In genomic region chr10:73886085-73886529, GRCh38 we compare ENCODE assay signal across 8 cellular contexts. TPM values are rescaled to one million over a fixed set of nuclear protein-coding genes. Genes with fewer than 3 reads are reported as not detected.
DNase-seq lines count a peak whose midpoint lies in the region; ATAC-seq and TF ChIP-seq lines count a peak whose summit lies in the region.

No MANE protein-coding gene starts in this region.

- ATAC-seq in HG02571 (IDR thresholded peaks at IDR 0.05; ENCODE audit: unreplicated experiment) (peak; percentile 71), lower lobe of right lung (peak; percentile 87 to 90), GM18873 (IDR thresholded peaks at IDR 0.05; ENCODE audit: low FRiP score, unreplicated experiment) (no peak)

- H3K4me1 ChIP-seq in lower lobe of right lung: peaks cover 31% of the 10 kb centered on the region

- peaks cover 15% of the 10 kb centered on the region for H3K4me1 Mint-ChIP-seq in activated CD4-positive, alpha-beta T cell treated with anti-CD3 and anti-CD28 coated beads, Interleukin-2, amount 10 ng/mL, durations not matched to agents 24 days and 14 days
- H3K4me1 Mint-ChIP-seq in dendritic cell treated with granulocyte-macrophage colony-stimulating factor and Interleukin-4, amounts not matched to agents 40 ng/mL and 50 ng/mL, for 4 days (ENCODE audit: low read depth): peaks cover 48% of the 10 kb centered on the region

- DNase-seq in GM10248 (ENCODE audit: extremely low spot score) (peak; percentile 83), NCI-H345 (lab: John Stamatoyannopoulos, UW) (peak; percentile 60), lower lobe of right lung (peak; percentile 66)
- peak; percentile 91 for DNase-seq in activated CD4-positive, alpha-beta T cell treated with anti-CD3 and anti-CD28 coated beads, Interleukin-2, amount 10 ng/mL, durations not matched to agents 24 days and 14 days
- peak; percentile 53 to 59 for DNase-seq in stimulated activated CD4-positive, alpha-beta T cell treated with anti-CD3 and anti-CD28 coated beads, Interleukin-4, amount 100 ng/mL, for 4 hours

- no peaks in the 10 kb centered on the region for H3K36me3 ChIP-seq in lower lobe of right lung

- H3K27ac ChIP-seq in lower lobe of right lung: peak overlapping the region; percentile 85

- H3K9me3 ChIP-seq in lower lobe of right lung: no peaks in the 10 kb centered on the region

- H3K4me3 ChIP-seq in lower lobe of right lung: no peak overlapping the region

- POLR2A ChIA-PET in GM10248 (lab: Yijun Ruan, JAX): no interaction called here

- peak; percentile 83 for TF ChIP-seq CTCF in GM10248 (IDR thresholded peaks at IDR 0.05; ENCODE audit: control extremely low read depth, extremely low read depth, low read depth, missing control alignments)
- TF ChIP-seq CTCF in lower lobe of right lung (IDR thresholded peaks at IDR 0.05): peak; percentile 92

- no peaks in the 10 kb centered on the region for H3K9me3 Mint-ChIP-seq in activated CD4-positive, alpha-beta T cell treated with anti-CD3 and anti-CD28 coated beads, Interleukin-2, amount 10 ng/mL, durations not matched to agents 24 days and 14 days
- no peaks in the 10 kb centered on the region for H3K9me3 Mint-ChIP-seq in dendritic cell treated with granulocyte-macrophage colony-stimulating factor and Interleukin-4, amounts not matched to agents 40 ng/mL and 50 ng/mL, for 4 days

- H3K4me3 Mint-ChIP-seq in activated CD4-positive, alpha-beta T cell treated with anti-CD3 and anti-CD28 coated beads, Interleukin-2, amount 10 ng/mL, durations not matched to agents 24 days and 14 days: no peak overlapping the region
- no peak overlapping the region for H3K4me3 Mint-ChIP-seq in dendritic cell treated with granulocyte-macrophage colony-stimulating factor and Interleukin-4, amounts not matched to agents 40 ng/mL and 50 ng/mL, for 4 days

- H3K27ac Mint-ChIP-seq in activated CD4-positive, alpha-beta T cell treated with anti-CD3 and anti-CD28 coated beads, Interleukin-2, amount 10 ng/mL, durations not matched to agents 24 days and 14 days: no peak overlapping the region
- H3K27ac Mint-ChIP-seq in dendritic cell treated with granulocyte-macrophage colony-stimulating factor and Interleukin-4, amounts not matched to agents 40 ng/mL and 50 ng/mL, for 4 days: peak overlapping the region; percentile 96

- intact Hi-C loops in activated CD4-positive, alpha-beta T cell treated with anti-CD3 and anti-CD28 coated beads, Interleukin-2, amount 10 ng/mL, durations not matched to agents 24 days and 14 days (cut with micrococcal nuclease): loop anchor here (1.0 to 10.0 kb wide), 7 partner anchors 25 to 349 kb away; partner anchors contain the start of gene PLAU
- intact Hi-C loops in dendritic cell treated with granulocyte-macrophage colony-stimulating factor and Interleukin-4, amounts not matched to agents 40 ng/mL and 50 ng/mL, for 4 days (cut with micrococcal nuclease): loop anchor here (1.0 kb wide), 2 partner anchors 54 to 195 kb away; no protein-coding TSS in a partner anchor
- intact Hi-C loops in lower lobe of right lung (cut with DNase I): loop anchor here (10.0 kb wide), 2 partner anchors 49 to 199 kb away; no protein-coding TSS in a partner anchor

- CTCF ChIA-PET in GM10248 (lab: Yijun Ruan, JAX): interaction anchor here (0.5 to 19.3 kb wide), 57 partner anchors 8 to 1349 kb away, joined by 3 to 566 read pairs (median 4); partner anchors contain the start of genes COMTD1 and PLAU

- H3K27me3 ChIP-seq in lower lobe of right lung (ENCODE audit: low read depth): no peaks in the 10 kb centered on the region

- H3K27me3 Mint-ChIP-seq in activated CD4-positive, alpha-beta T cell treated with anti-CD3 and anti-CD28 coated beads, Interleukin-2, amount 10 ng/mL, durations not matched to agents 24 days and 14 days: peaks cover 3% of the 10 kb centered on the region
- no peaks in the 10 kb centered on the region for H3K27me3 Mint-ChIP-seq in dendritic cell treated with granulocyte-macrophage colony-stimulating factor and Interleukin-4, amounts not matched to agents 40 ng/mL and 50 ng/mL, for 4 days

- no peaks in the 10 kb centered on the region for H3K36me3 Mint-ChIP-seq in activated CD4-positive, alpha-beta T cell treated with anti-CD3 and anti-CD28 coated beads, Interleukin-2, amount 10 ng/mL, durations not matched to agents 24 days and 14 days (ENCODE audit: low read depth)
- H3K36me3 Mint-ChIP-seq in dendritic cell treated with granulocyte-macrophage colony-stimulating factor and Interleukin-4, amounts not matched to agents 40 ng/mL and 50 ng/mL, for 4 days (ENCODE audit: low read depth): no peaks in the 10 kb centered on the region

RNA-seq across cellular contexts. Expression of gene CAMK2G, which starts 11.8 kb away (rescaled TPM):
- total RNA-seq in activated CD4-positive, alpha-beta T cell treated with anti-CD3 and anti-CD28 coated beads, Interleukin-2, amount 10 ng/mL, durations not matched to agents 24 days and 14 days: 20.2 and 22.1 TPM in 2 replicates
- 38.4 TPM for total RNA-seq in lower lobe of right lung

RNA-seq across cellular contexts. Expression of gene PLAU, which starts 24.8 kb away (rescaled TPM):
- 0.57 and 0.72 TPM in 2 replicates for total RNA-seq in activated CD4-positive, alpha-beta T cell treated with anti-CD3 and anti-CD28 coated beads, Interleukin-2, amount 10 ng/mL, durations not matched to agents 24 days and 14 days
- 29.0 TPM for total RNA-seq in lower lobe of right lung

Comparison
In these comparisons a context has a peak if more than half of its experiments do, and no peak if none do; other contexts are left out.
1. RNA of gene PLAU, which starts 24.8 kb away (total RNA-seq): 29.0 TPM in lower lobe of right lung (single experiment); 0.57 to 0.72 TPM in activated CD4-positive, alpha-beta T cell treated with anti-CD3 and anti-CD28 coated beads, Interleukin-2, amount 10 ng/mL, durations not matched to agents 24 days and 14 days; every median in the first group is over 10 times any median in the second.
2. Peak in every context shown above with its lines, with median percentiles within 50 percentile points of each other: DNase-seq.